16 cellular contexts compared by ENCODE assay signal in genomic region chr1:159652506-159652905, GRCh38.
"Had no signal": no experiment of that assay in that cellular context is flagged by ENCODE, and none has a peak within 500 bp of the region (broad histone marks: within the 10 kb centered on the region; RNA-seq: fewer than 3 reads in every experiment).

No MANE protein-coding gene starts in this region.

- DNase-seq: activated CD4-positive, alpha-beta memory T cell treated with anti-CD3 and anti-CD28 coated beads for 36 hours; activated CD4-positive, alpha-beta T cell treated with anti-CD3 and anti-CD28 coated beads for 4 hours; activated gamma-delta T cell treated with Interleukin-2 at 50 U/mL for 16 hours; activated T-cell treated with anti-CD3 and anti-CD28 coated beads for 4 hours; erythroblast; heart right ventricle; immature natural killer cell; mucosa of descending colon; naive B cell; psoas muscle; right cardiac atrium; WERI-Rb-1 had no signal

- H3K36me3 ChIP-seq: heart right ventricle, tibial nerve, WERI-Rb-1 had no signal

- H3K4me1 ChIP-seq: psoas muscle, tibial nerve had no signal

- H3K27ac ChIP-seq: coronary artery, heart right ventricle, psoas muscle, tibial nerve, WERI-Rb-1 had no signal

- H3K9me3 ChIP-seq: heart right ventricle, mucosa of descending colon, psoas muscle, tibial nerve had no signal

- H3K4me3 ChIP-seq: coronary artery, heart right ventricle, mucosa of descending colon, psoas muscle, skin epidermis, tibial nerve had no signal

- ATAC-seq: activated naive CD4-positive, alpha-beta T cell treated with anti-CD3 and anti-CD28 coated beads, Interleukin-2, amount 50 U/mL, for 72 hours; heart right ventricle; mucosa of descending colon; psoas muscle; right cardiac atrium had no signal

- H3K27me3 ChIP-seq: heart right ventricle, tibial nerve had no signal
